9 cellular contexts compared by ENCODE assay signal in genomic region chr4:156971168-156971601, GRCh38. TPM values are rescaled to one million over a fixed set of nuclear protein-coding genes. Genes with fewer than 3 reads are reported as not detected.
A peak's percentile ranks its signal among the peaks of the same experiment; 100 is the strongest.
DNase-seq lines count a peak whose midpoint lies in the region; ATAC-seq and TF ChIP-seq lines count a peak whose summit lies in the region.
"Had no signal": no experiment of that assay in that cellular context is flagged by ENCODE, and none has a peak within 500 bp of the region (broad histone marks: within the 10 kb centered on the region; RNA-seq: fewer than 3 reads in every experiment).

No MANE protein-coding gene starts in this region.

- DNase-seq in 8988T = peak; percentile 13
- no peak for DNase-seq in HFF-Myc (ENCODE audit: extremely low read depth, low read depth)
- peak; percentile 35 to 62 (median 44) for DNase-seq in body of pancreas
- peak; percentile 63 for DNase-seq in left lobe of liver (ENCODE audit: low spot score)
- DNase-seq in DMS114 treated with DMSO at 0.1 percent for 48 hours (lab: John Stamatoyannopoulos, UW; ENCODE audit: unreplicated experiment) = no peak
- DNase-seq in mesenteric fat pad (ENCODE audit: low spot score) = no peak

- no peaks in the 10 kb centered on the region for H3K9me3 ChIP-seq in body of pancreas

- 0 to 1% methylated on average over 19 to 38 of the region's 44 CpGs for WGBS in body of pancreas, 2 donors

- peaks cover 36% of the 10 kb centered on the region for H3K4me1 ChIP-seq in body of pancreas

- intact Hi-C loops in body of pancreas (cut with DNase I) = loop anchor here (10.0 kb wide), 1 partner anchor 74 kb away; no protein-coding TSS in a partner anchor

- ATAC-seq in body of pancreas (peak; percentile 30), left lobe of liver (peak; percentile 25), HG03097 (IDR thresholded peaks at IDR 0.05; ENCODE audit: low FRiP score, unreplicated experiment) (no peak)

- H3K4me3 ChIP-seq in HFF-Myc (replicated peaks; ENCODE audit: low read depth, low read length) (peak overlapping the region; percentile 72), body of pancreas (peak overlapping the region; percentile 49 to 82)

- peak overlapping the region; percentile 87 to 97 (median 92) for H3K27ac ChIP-seq in body of pancreas
- H3K27ac ChIP-seq in temporal lobe (ENCODE audit: low read depth, low read length) = peak overlapping the region; percentile 28

- no peaks in the 10 kb centered on the region for H3K27me3 ChIP-seq in body of pancreas

- no peak for TF ChIP-seq CTCF in HFF-Myc (IDR thresholded peaks at IDR 0.05; ENCODE audit: low read depth, low read length, missing control alignments)
- TF ChIP-seq CTCF in body of pancreas (IDR thresholded peaks at IDR 0.05) = peak in 1 of 7 experiments; percentile 2

- no peak for TF ChIP-seq POLR2A in body of pancreas (IDR thresholded peaks at IDR 0.05)

- no peaks in the 10 kb centered on the region for H3K36me3 ChIP-seq in body of pancreas (replicated peaks in 1 of 2; ENCODE audit: insufficient read depth in 1 of 2, low read depth in 2 of 2)

RNA-seq across cellular contexts. Expression of gene PDGFC, which starts 0.4 kb away (rescaled TPM):
- total RNA-seq in body of pancreas (10 to 100 TPM; 19.1 to 21.8 TPM), left lobe of liver (9.1 TPM), temporal lobe (23.4 TPM), mesenteric fat pad (26.8 TPM)
- total RNA-seq: activated CD8-positive, alpha-beta memory T cell treated with anti-CD3 and anti-CD28 coated beads for 36 hours had no signal

Comparison
In these comparisons a context has a peak if more than half of its experiments do, and no peak if none do; other contexts are left out.
1. DNase-seq: peak in 8988T (single experiment), body of pancreas (4 of 4) and left lobe of liver (single experiment); none in HFF-Myc (single experiment), DMS114 treated with DMSO at 0.1 percent for 48 hours (single experiment) and mesenteric fat pad (single experiment).